1 cellular context compared by ENCODE assay signal in the genomic region with DNA sequence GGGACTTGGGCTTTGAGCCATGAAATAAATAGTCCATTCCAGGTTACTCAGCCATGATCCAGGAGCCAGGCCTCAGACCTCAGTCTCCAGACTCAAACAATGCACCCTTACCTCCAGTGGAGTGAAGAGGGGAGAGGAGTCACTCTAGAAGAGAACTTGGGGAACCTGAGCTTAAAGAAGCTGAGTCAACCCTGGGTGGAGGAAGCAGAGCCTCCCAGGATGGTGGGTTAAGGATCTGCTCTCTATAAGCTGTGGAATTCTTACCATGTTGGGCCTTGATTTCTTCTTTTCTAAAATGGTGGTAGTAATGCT.
TF ChIP-seq lines count a peak whose summit lies in the region.

No MANE protein-coding gene starts in this region.

TF ChIP-seq in HepG2, 621 proteins besides CTCF, POLR2A, EP300 and RAD21 (continued from another document):
- TF ChIP-seq SAP130 (CRISPR knock-in tag; IDR thresholded peaks at IDR 0.05; ENCODE audit: low read depth) (0 out of 2 replicates have a peak, but pooled peaks have one; percentile 1), CREM (IDR thresholded peaks at IDR 0.05) (no peak), CREM (CRISPR knock-in tag; IDR thresholded peaks at IDR 0.05) (no peak), KMT2A (CRISPR knock-in tag; IDR thresholded peaks at IDR 0.05) (no peak), SIX1 (CRISPR knock-in tag; IDR thresholded peaks at IDR 0.05; ENCODE audit: borderline replicate concordance) (no peak), ZNF598 (CRISPR knock-in tag; IDR thresholded peaks at IDR 0.05; ENCODE audit: borderline replicate concordance) (no peak), SMAD1 (CRISPR knock-in tag; IDR thresholded peaks at IDR 0.05; ENCODE audit: borderline replicate concordance, low read depth) (no peak)
- TF ChIP-seq, protein P1, sequence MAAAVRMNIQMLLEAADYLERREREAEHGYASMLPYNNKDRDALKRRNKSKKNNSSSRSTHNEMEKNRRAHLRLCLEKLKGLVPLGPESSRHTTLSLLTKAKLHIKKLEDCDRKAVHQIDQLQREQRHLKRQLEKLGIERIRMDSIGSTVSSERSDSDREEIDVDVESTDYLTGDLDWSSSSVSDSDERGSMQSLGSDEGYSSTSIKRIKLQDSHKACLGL (CRISPR knock-in tag; IDR thresholded peaks at IDR 0.05), result no peak
- TF ChIP-seq, protein P2, sequence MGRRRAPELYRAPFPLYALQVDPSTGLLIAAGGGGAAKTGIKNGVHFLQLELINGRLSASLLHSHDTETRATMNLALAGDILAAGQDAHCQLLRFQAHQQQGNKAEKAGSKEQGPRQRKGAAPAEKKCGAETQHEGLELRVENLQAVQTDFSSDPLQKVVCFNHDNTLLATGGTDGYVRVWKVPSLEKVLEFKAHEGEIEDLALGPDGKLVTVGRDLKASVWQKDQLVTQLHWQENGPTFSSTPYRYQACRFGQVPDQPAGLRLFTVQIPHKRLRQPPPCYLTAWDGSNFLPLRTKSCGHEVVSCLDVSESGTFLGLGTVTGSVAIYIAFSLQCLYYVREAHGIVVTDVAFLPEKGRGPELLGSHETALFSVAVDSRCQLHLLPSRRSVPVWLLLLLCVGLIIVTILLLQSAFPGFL (CRISPR knock-in tag; IDR thresholded peaks at IDR 0.05), result no peak
